ENCODE assay signal across 35 cellular contexts in genomic region chr18:7102131-7102530, GRCh38. TPM values are rescaled to one million over a fixed set of nuclear protein-coding genes. Genes with fewer than 3 reads are reported as not detected.
"Had no signal": no experiment of that assay in that cellular context is flagged by ENCODE, and none has a peak within 500 bp of the region (broad histone marks: within the 10 kb centered on the region; RNA-seq: fewer than 3 reads in every experiment).

No MANE protein-coding gene starts in this region.

- H3K27me3 Mint-ChIP-seq: activated CD4-positive, alpha-beta memory T cell treated with anti-CD3 and anti-CD28 coated beads, Interleukin-2, amount 10 ng/mL, durations not matched to agents 7 days and 5 days; activated CD8-positive, alpha-beta memory T cell treated with anti-CD3 and anti-CD28 coated beads, Interleukin-2, amount 10 ng/mL, durations not matched to agents 7 days and 5 days; activated naive CD4-positive, alpha-beta T cell treated with anti-CD3 and anti-CD28 coated beads, Interleukin-2, amount 10 ng/mL, durations not matched to agents 7 days and 5 days; activated naive CD8-positive, alpha-beta T cell; activated naive CD8-positive, alpha-beta T cell treated with anti-CD3 and anti-CD28 coated beads, Interleukin-2, amount 50 U/mL, for 24 hours; brain had no signal

- H3K9me3 Mint-ChIP-seq: activated naive CD8-positive, alpha-beta T cell treated with anti-CD3 and anti-CD28 coated beads, Interleukin-2, amount 50 U/mL, for 24 hours had no signal

- H3K4me3 Mint-ChIP-seq: activated CD4-positive, alpha-beta memory T cell treated with anti-CD3 and anti-CD28 coated beads, Interleukin-2, amount 10 ng/mL, durations not matched to agents 7 days and 5 days; activated CD8-positive, alpha-beta memory T cell treated with anti-CD3 and anti-CD28 coated beads, Interleukin-2, amount 10 ng/mL, durations not matched to agents 7 days and 5 days; activated naive CD4-positive, alpha-beta T cell treated with anti-CD3 and anti-CD28 coated beads, Interleukin-2, amount 10 ng/mL, durations not matched to agents 7 days and 5 days; activated naive CD8-positive, alpha-beta T cell; activated naive CD8-positive, alpha-beta T cell treated with anti-CD3 and anti-CD28 coated beads, Interleukin-2, amount 50 U/mL, for 24 hours; brain had no signal

- H3K4me1 Mint-ChIP-seq: activated CD4-positive, alpha-beta memory T cell treated with anti-CD3 and anti-CD28 coated beads, Interleukin-2, amount 10 ng/mL, durations not matched to agents 7 days and 5 days; activated CD8-positive, alpha-beta memory T cell treated with anti-CD3 and anti-CD28 coated beads, Interleukin-2, amount 10 ng/mL, durations not matched to agents 7 days and 5 days; activated naive CD4-positive, alpha-beta T cell treated with anti-CD3 and anti-CD28 coated beads, Interleukin-2, amount 10 ng/mL, durations not matched to agents 7 days and 5 days; activated naive CD8-positive, alpha-beta T cell treated with anti-CD3 and anti-CD28 coated beads, Interleukin-2, amount 50 U/mL, for 24 hours; brain had no signal

- ATAC-seq: activated CD8-positive, alpha-beta memory T cell treated with anti-CD3 and anti-CD28 coated beads, Interleukin-2, amount 10 ng/mL, durations not matched to agents 7 days and 5 days; activated naive CD8-positive, alpha-beta T cell treated with anti-CD3 and anti-CD28 coated beads, Interleukin-2, amount 50 U/mL, for 24 hours; Right ventricle myocardium inferior had no signal

- H3K36me3 Mint-ChIP-seq: activated CD8-positive, alpha-beta memory T cell treated with anti-CD3 and anti-CD28 coated beads, Interleukin-2, amount 10 ng/mL, durations not matched to agents 7 days and 5 days; activated naive CD4-positive, alpha-beta T cell treated with anti-CD3 and anti-CD28 coated beads, Interleukin-2, amount 10 ng/mL, durations not matched to agents 7 days and 5 days; activated naive CD8-positive, alpha-beta T cell had no signal

- DNase-seq: activated CD4-positive, alpha-beta memory T cell treated with anti-CD3 and anti-CD28 coated beads, Interleukin-2, amount 10 ng/mL, durations not matched to agents 7 days and 5 days; activated CD4-positive, alpha-beta T cell treated with anti-CD3 and anti-CD28 coated beads for 1 hour; activated CD4-positive, alpha-beta T cell treated with anti-CD3 and anti-CD28 coated beads for 48 hours; activated CD4-positive, CD25-positive, alpha-beta regulatory T cell; activated CD8-positive, alpha-beta memory T cell treated with anti-CD3 and anti-CD28 coated beads for 24 hours; activated CD8-positive, alpha-beta memory T cell treated with anti-CD3 and anti-CD28 coated beads, Interleukin-2, amount 10 ng/mL, durations not matched to agents 7 days and 5 days; activated CD8-positive, alpha-beta memory T cell treated with anti-CD3 and anti-CD28 coated beads, Interleukin-2, amount 50 U/mL, for 48 hours; activated effector memory CD4-positive, alpha-beta T cell treated with Interleukin-2 at 50 U/mL for 16 hours; activated naive CD4-positive, alpha-beta T cell treated with anti-CD3 and anti-CD28 coated beads, Interleukin-2, amount 10 ng/mL, durations not matched to agents 7 days and 5 days; activated naive CD8-positive, alpha-beta T cell treated with anti-CD3 and anti-CD28 coated beads, Interleukin-2, amount 50 U/mL, for 24 hours; activated T-cell treated with anti-CD3 and anti-CD28 coated beads, Interleukin-2, amount 50 U/mL, for 48 hours; anterior cingulate cortex; central memory CD4-positive, alpha-beta T cell; Kasumi-1; KG1; MG63; NCI-H1048; NCI-H1105 treated with DMSO at 0.1 percent for 48 hours; NCI-H1436; NCI-H1694; NCI-H1930; NCI-H2081 treated with DMSO at 0.1 percent for 48 hours; NCI-H345; NCI-H524 treated with DMSO at 0.1 percent for 48 hours; NCI-H748 treated with DMSO at 0.1 percent for 48 hours; PC-9; SIG-M5; T1000; WERI-Rb-1 had no signal

- H3K27ac Mint-ChIP-seq: activated CD4-positive, alpha-beta memory T cell treated with anti-CD3 and anti-CD28 coated beads, Interleukin-2, amount 10 ng/mL, durations not matched to agents 7 days and 5 days; activated CD8-positive, alpha-beta memory T cell treated with anti-CD3 and anti-CD28 coated beads, Interleukin-2, amount 10 ng/mL, durations not matched to agents 7 days and 5 days; activated naive CD4-positive, alpha-beta T cell treated with anti-CD3 and anti-CD28 coated beads, Interleukin-2, amount 10 ng/mL, durations not matched to agents 7 days and 5 days; activated naive CD8-positive, alpha-beta T cell; activated naive CD8-positive, alpha-beta T cell treated with anti-CD3 and anti-CD28 coated beads, Interleukin-2, amount 50 U/mL, for 24 hours; brain had no signal

RNA-seq across cellular contexts. Expression of gene LAMA1, which starts 15.5 kb away (rescaled TPM):
- total RNA-seq: activated CD4-positive, alpha-beta memory T cell treated with anti-CD3 and anti-CD28 coated beads, Interleukin-2, amount 10 ng/mL, durations not matched to agents 7 days and 5 days; activated CD8-positive, alpha-beta memory T cell treated with anti-CD3 and anti-CD28 coated beads, Interleukin-2, amount 10 ng/mL, durations not matched to agents 7 days and 5 days; OCI-LY7; PC-9; Right ventricle myocardium inferior; T-helper 1 cell treated with Interleukin-12 subunit alpha and Interleukin-12 subunit beta and Interleukin-4 antibody, amounts not matched to agents 30 ng/mL and 1 ng/mL, for 36 hours; T-helper 2 cell treated with Interferon-gamma antibody and Interleukin-4, amounts not matched to agents 100 ng/mL and 5 ng/mL, for 36 hours had no signal
